ENCODE assay signal across 12 cellular contexts in genomic region chr12:48185181-48185919, GRCh38. TPM values are rescaled to one million over a fixed set of nuclear protein-coding genes. Genes with fewer than 3 reads are reported as not detected.
DNase-seq lines count a peak whose midpoint lies in the region; ATAC-seq, FAIRE-seq and TF ChIP-seq lines count a peak whose summit lies in the region.
"Had no signal": no experiment of that assay in that cellular context is flagged by ENCODE, and none has a peak within 500 bp of the region (broad histone marks: within the 10 kb centered on the region; RNA-seq: fewer than 3 reads in every experiment).

No MANE protein-coding gene starts in this region.

- H3K36me3 ChIP-seq in BLaER1: no peaks in the 10 kb centered on the region
- no peaks in the 10 kb centered on the region for H3K36me3 ChIP-seq in GM23338 (ENCODE audit: insufficient read depth)
- H3K36me3 ChIP-seq in PC-9 (ENCODE audit: low read depth): no peaks in the 10 kb centered on the region
- H3K36me3 ChIP-seq: sigmoid colon had no signal

- no peak for FAIRE-seq in RCC 7860 (lab: Jason Lieb, UNC)

- H3K4me3 Mint-ChIP-seq in GM23338: peak overlapping the region; percentile 81
- H3K4me3 Mint-ChIP-seq in central memory CD8-positive, alpha-beta T cell: peak overlapping the region; percentile 89
- peak overlapping the region; percentile 65 for H3K4me3 Mint-ChIP-seq in mesothelial cell of epicardium
- H3K4me3 Mint-ChIP-seq: dendritic cell treated with granulocyte-macrophage colony-stimulating factor and Interleukin-4, amounts not matched to agents 40 ng/mL and 50 ng/mL, for 4 days had no signal

- no peak overlapping the region for H3K27ac Mint-ChIP-seq in GM23338
- no peak overlapping the region for H3K27ac Mint-ChIP-seq in central memory CD8-positive, alpha-beta T cell (ENCODE audit: low read depth)
- H3K27ac Mint-ChIP-seq in mesothelial cell of epicardium: no peak overlapping the region
- H3K27ac Mint-ChIP-seq: dendritic cell treated with granulocyte-macrophage colony-stimulating factor and Interleukin-4, amounts not matched to agents 40 ng/mL and 50 ng/mL, for 4 days had no signal

- H3K27me3 Mint-ChIP-seq in GM23338 (ENCODE audit: insufficient read depth, low read depth, poor library complexity): peaks cover 50% of the 10 kb centered on the region
- peaks cover 39% of the 10 kb centered on the region for H3K27me3 Mint-ChIP-seq in central memory CD8-positive, alpha-beta T cell
- H3K27me3 Mint-ChIP-seq in mesothelial cell of epicardium (ENCODE audit: low read depth): peaks cover 75% of the 10 kb centered on the region

- H3K36me3 Mint-ChIP-seq in GM23338 (ENCODE audit: low read depth): no peaks in the 10 kb centered on the region
- peaks cover 2% of the 10 kb centered on the region for H3K36me3 Mint-ChIP-seq in central memory CD8-positive, alpha-beta T cell (ENCODE audit: insufficient read depth)
- H3K36me3 Mint-ChIP-seq in mesothelial cell of epicardium: no peaks in the 10 kb centered on the region

- BruUV-seq in PC-9 (replicated peaks; lab: Mats Ljungman, UMichigan): no TSS peak

- H3K27me3 ChIP-seq in BLaER1 (peaks cover 31% of the 10 kb centered on the region), GM23338 (ENCODE audit: insufficient read depth) (peaks cover 64% of the 10 kb centered on the region), PC-9 (ENCODE audit: insufficient read depth, low read depth) (peaks cover 11% of the 10 kb centered on the region; the same call in 1 of the 2 replicates)

- H3F3A ChIP-seq in GM23338 (replicated peaks; ENCODE audit: low read depth) (peaks cover 3% of the 10 kb centered on the region; the same call in 1 of the 2 replicates), PC-9 (ENCODE audit: insufficient read depth, low read depth) (no peaks in the 10 kb centered on the region)

- H3K9me3 ChIP-seq in BLaER1 (no peaks in the 10 kb centered on the region), PC-9 (ENCODE audit: insufficient read depth, low read depth) (no peaks in the 10 kb centered on the region)
- H3K9me3 ChIP-seq: sigmoid colon had no signal

- H3K4me1 ChIP-seq in BLaER1: peaks cover 46% of the 10 kb centered on the region
- peaks cover 23% of the 10 kb centered on the region for H3K4me1 ChIP-seq in GM23338 (ENCODE audit: insufficient read depth)
- no peaks in the 10 kb centered on the region for H3K4me1 ChIP-seq in PC-9 (replicated peaks; ENCODE audit: insufficient read depth)

- H3K4me2 ChIP-seq in BLaER1: peak overlapping the region; percentile 92
- peak overlapping the region; percentile 87 for H3K4me2 ChIP-seq in GM23338
- H3K4me2 ChIP-seq in PC-9: no peak overlapping the region

- POLR2A ChIA-PET in PC-9 (lab: Charles Lee; ENCODE audit: unreplicated experiment): interaction anchor here (0.6 kb wide), 1 partner anchor 9 kb away, joined by 5 read pairs; no protein-coding TSS in a partner anchor

- H3K4me1 Mint-ChIP-seq in GM23338 (peaks cover 30% of the 10 kb centered on the region), mesothelial cell of epicardium (peaks cover 45% of the 10 kb centered on the region)
- H3K4me1 Mint-ChIP-seq in central memory CD8-positive, alpha-beta T cell: peaks cover 15% of the 10 kb centered on the region

- H3K9me3 Mint-ChIP-seq in GM23338: no peaks in the 10 kb centered on the region
- H3K9me3 Mint-ChIP-seq in central memory CD8-positive, alpha-beta T cell: no peaks in the 10 kb centered on the region
- no peaks in the 10 kb centered on the region for H3K9me3 Mint-ChIP-seq in mesothelial cell of epicardium
- H3K9me3 Mint-ChIP-seq: dendritic cell treated with granulocyte-macrophage colony-stimulating factor and Interleukin-4, amounts not matched to agents 40 ng/mL and 50 ng/mL, for 4 days had no signal

- H3K9me2 ChIP-seq in GM23338 (ENCODE audit: insufficient read depth) (no peaks in the 10 kb centered on the region), PC-9 (ENCODE audit: insufficient read depth) (no peaks in the 10 kb centered on the region)

- H3K27ac ChIP-seq in BLaER1: no peak overlapping the region
- no peak overlapping the region for H3K27ac ChIP-seq in GM23338 (ENCODE audit: low read depth)
- no peak overlapping the region for H3K27ac ChIP-seq in PC-9
- H3K27ac ChIP-seq: sigmoid colon had no signal

- H4K20me1 ChIP-seq in BLaER1 (no peaks in the 10 kb centered on the region), GM23338 (replicated peaks; ENCODE audit: insufficient read depth) (no peaks in the 10 kb centered on the region), PC-9 (ENCODE audit: insufficient read depth) (no peaks in the 10 kb centered on the region)

- intact Hi-C loops in PC-9 (cut with micrococcal nuclease; ENCODE audit: unreplicated experiment): loop anchor here (10.0 kb wide), 1 partner anchor 429 kb away; no protein-coding TSS in a partner anchor

- ATAC-seq in GM23338: peak; percentile 45
- ATAC-seq in central memory CD8-positive, alpha-beta T cell (replicated peaks; ENCODE audit: extremely low read depth, poor library complexity, severe bottlenecking): no peak
- ATAC-seq in GM18517 (IDR thresholded peaks at IDR 0.05; ENCODE audit: unreplicated experiment): no peak
- ATAC-seq in HG03439 (IDR thresholded peaks at IDR 0.05; ENCODE audit: unreplicated experiment): no peak

- TF ChIP-seq CTCF in GM23338 (conservative IDR thresholded peaks at IDR 0.05; ENCODE audit: low read depth in 2 of 2): no peak
- no peak for TF ChIP-seq CTCF in mesothelial cell of epicardium (IDR thresholded peaks at IDR 0.05; ENCODE audit: unreplicated experiment)
- TF ChIP-seq CTCF in PC-9 (conservative IDR thresholded peaks at IDR 0.05): no peak

- H3K9ac ChIP-seq in BLaER1: no peak overlapping the region

- H2AFZ ChIP-seq in GM23338 (peak overlapping the region; percentile 72; the same call in 1 of the 2 replicates), PC-9 (no peak overlapping the region)

- H3K79me2 ChIP-seq in GM23338 (replicated peaks; ENCODE audit: insufficient read depth) (no peaks in the 10 kb centered on the region), PC-9 (ENCODE audit: low read depth) (no peaks in the 10 kb centered on the region)

- no peak overlapping the region for H3K4me3 ChIP-seq in BLaER1
- peak overlapping the region; percentile 81 for H3K4me3 ChIP-seq in GM23338
- H3K4me3 ChIP-seq in PC-9: no peak overlapping the region

- peak; percentile 86 for DNase-seq in GM23338 (ENCODE audit: low spot score)
- DNase-seq in central memory CD8-positive, alpha-beta T cell (ENCODE audit: low spot score in 2 of 2): no peak
- DNase-seq in mesothelial cell of epicardium (ENCODE audit: low spot score in 2 of 2, unreplicated experiment in 2 of 2): no peak
- no peak for DNase-seq in PC-9
- no peak for DNase-seq in RCC 7860 (ENCODE audit: low spot score)
- DNase-seq: DMS153, sigmoid colon had no signal

- CTCF ChIA-PET in PC-9 (lab: Charles Lee): no interaction called here

TF ChIP-seq in GM23338, 12 proteins besides CTCF, POLR2A, EP300 and RAD21 (continues in another document):
- TF ChIP-seq REST (IDR thresholded peaks at IDR 0.05; ENCODE audit: unreplicated experiment): no peak
- TF ChIP-seq POLR2AphosphoS5 (IDR thresholded peaks at IDR 0.05; ENCODE audit: low read depth): no peak
- TF ChIP-seq ETS1 (IDR thresholded peaks at IDR 0.05): no peak
- TF ChIP-seq JUNB (IDR thresholded peaks at IDR 0.05; ENCODE audit: unreplicated experiment): no peak

RNA-seq across cellular contexts. Expression of gene CCDC184, which starts 1.9 kb away (rescaled TPM):
- total RNA-seq in GM23338 (2014; rRNA removed; shearing (Covaris generic)): 2.8 and 3.7 TPM in 2 replicates
- polyA plus RNA-seq in GM23338 (2016; fragmentation: Nextera tagmentation; extraction: Ambion mirVana): 1.8 and 2.8 TPM in 2 replicates
- total RNA-seq in mesothelial cell of epicardium: 1.4 to 1.7 TPM (median 1.6 TPM) in 3 replicates
- not detected in 2 replicates for total RNA-seq in PC-9 (2021)

RNA-seq across cellular contexts. Expression of gene OR10AD1, which starts 17.7 kb away (rescaled TPM):
- not detected in 2 replicates for total RNA-seq in GM23338 (2014; rRNA removed; shearing (Covaris generic))
- 0.17 TPM in 1 of 2 replicates, not detected in the other for polyA plus RNA-seq in GM23338 (2016; fragmentation: Nextera tagmentation; extraction: Ambion mirVana)
- total RNA-seq in mesothelial cell of epicardium (not detected in 3 replicates), PC-9 (2021) (not detected in 2 replicates)
- total RNA-seq: sigmoid colon, SK-MEL-5 had no signal
- polyA plus RNA-seq: sigmoid colon had no signal

RNA-seq across cellular contexts. Expression of gene ASB8, which starts 28.0 kb away (rescaled TPM):
- 5.4 and 8.4 TPM in 2 replicates for total RNA-seq in GM23338 (2014; rRNA removed; shearing (Covaris generic))
- polyA plus RNA-seq in GM23338 (2016; fragmentation: Nextera tagmentation; extraction: Ambion mirVana): 5.4 and 6.4 TPM in 2 replicates
- total RNA-seq in mesothelial cell of epicardium (21.0 to 24.8 TPM (median 24.0 TPM) in 3 replicates), PC-9 (2021) (21.8 and 25.1 TPM in 2 replicates)
